Comparison of ENCODE assay signal across 1 cellular context in the genomic region with DNA sequence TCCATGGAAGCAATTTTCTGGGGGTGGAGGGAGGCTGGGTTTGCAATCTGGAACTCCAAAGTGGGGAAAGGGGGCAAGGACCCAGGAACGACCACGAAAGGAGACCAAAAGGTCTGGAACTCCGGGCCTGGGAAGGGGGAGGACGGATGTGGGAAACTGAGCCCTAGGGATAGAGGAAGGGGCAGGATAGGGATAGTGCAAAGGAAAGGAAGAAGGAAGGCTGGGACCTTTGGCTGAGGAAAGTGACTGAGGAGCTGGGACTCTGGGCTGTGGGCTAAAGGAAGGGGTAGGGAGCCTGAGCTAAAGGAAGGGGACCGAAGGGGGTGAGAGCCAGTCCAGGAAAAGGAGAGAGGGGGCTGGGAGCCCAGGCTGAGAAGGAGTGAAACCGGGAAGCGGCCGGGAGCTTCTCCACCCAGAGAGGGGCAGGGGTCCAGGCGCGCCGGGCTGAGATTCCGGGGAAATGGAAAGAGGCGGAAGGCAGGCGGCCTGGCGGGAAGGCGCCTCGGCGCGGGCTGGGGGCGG.
TF ChIP-seq lines count a peak whose summit lies in the region.

No MANE protein-coding gene starts in this region.

TF ChIP-seq in HEK293, 187 proteins besides CTCF, POLR2A, EP300 and RAD21 (continued from another document):
- TF ChIP-seq, protein P1, sequence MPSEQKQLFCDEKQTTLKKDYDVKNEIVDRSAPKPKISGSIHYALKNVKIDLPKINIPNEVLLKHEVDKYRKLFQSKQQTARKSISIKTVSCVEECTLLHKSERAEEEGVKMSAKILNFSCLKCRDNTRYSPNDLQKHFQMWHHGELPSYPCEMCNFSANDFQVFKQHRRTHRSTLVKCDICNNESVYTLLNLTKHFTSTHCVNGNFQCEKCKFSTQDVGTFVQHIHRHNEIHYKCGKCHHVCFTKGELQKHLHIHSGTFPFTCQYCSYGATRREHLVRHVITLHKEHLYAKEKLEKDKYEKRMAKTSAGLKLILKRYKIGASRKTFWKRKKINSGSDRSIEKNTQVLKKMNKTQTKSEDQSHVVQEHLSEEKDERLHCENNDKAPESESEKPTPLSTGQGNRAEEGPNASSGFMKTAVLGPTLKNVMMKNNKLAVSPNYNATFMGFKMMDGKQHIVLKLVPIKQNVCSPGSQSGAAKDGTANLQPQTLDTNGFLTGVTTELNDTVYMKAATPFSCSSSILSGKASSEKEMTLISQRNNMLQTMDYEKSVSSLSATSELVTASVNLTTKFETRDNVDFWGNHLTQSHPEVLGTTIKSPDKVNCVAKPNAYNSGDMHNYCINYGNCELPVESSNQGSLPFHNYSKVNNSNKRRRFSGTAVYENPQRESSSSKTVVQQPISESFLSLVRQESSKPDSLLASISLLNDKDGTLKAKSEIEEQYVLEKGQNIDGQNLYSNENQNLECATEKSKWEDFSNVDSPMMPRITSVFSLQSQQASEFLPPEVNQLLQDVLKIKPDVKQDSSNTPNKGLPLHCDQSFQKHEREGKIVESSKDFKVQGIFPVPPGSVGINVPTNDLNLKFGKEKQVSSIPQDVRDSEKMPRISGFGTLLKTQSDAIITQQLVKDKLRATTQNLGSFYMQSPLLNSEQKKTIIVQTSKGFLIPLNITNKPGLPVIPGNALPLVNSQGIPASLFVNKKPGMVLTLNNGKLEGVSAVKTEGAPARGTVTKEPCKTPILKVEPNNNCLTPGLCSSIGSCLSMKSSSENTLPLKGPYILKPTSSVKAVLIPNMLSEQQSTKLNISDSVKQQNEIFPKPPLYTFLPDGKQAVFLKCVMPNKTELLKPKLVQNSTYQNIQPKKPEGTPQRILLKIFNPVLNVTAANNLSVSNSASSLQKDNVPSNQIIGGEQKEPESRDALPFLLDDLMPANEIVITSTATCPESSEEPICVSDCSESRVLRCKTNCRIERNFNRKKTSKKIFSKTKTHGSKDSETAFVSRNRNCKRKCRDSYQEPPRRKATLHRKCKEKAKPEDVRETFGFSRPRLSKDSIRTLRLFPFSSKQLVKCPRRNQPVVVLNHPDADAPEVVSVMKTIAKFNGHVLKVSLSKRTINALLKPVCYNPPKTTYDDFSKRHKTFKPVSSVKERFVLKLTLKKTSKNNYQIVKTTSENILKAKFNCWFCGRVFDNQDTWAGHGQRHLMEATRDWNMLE (tag by site-specific recombination; conservative IDR thresholded peaks at IDR 0.05; ENCODE audit: low read depth), result no peak
- TF ChIP-seq ZNF777 (tag by site-specific recombination; IDR thresholded peaks at IDR 0.05; ENCODE audit: borderline replicate concordance) (no peak), ZFP69B (tag by site-specific recombination; IDR thresholded peaks at IDR 0.05) (no peak), ZNF184 (tag by site-specific recombination; IDR thresholded peaks at IDR 0.05) (no peak), SP7 (tag by site-specific recombination; IDR thresholded peaks at IDR 0.05) (no peak), PRDM1 (tag by site-specific recombination; IDR thresholded peaks at IDR 0.05) (peak; percentile 82), ZNF23 (tag by site-specific recombination; IDR thresholded peaks at IDR 0.05; ENCODE audit: borderline replicate concordance) (no peak), ZNF501 (tag by site-specific recombination; IDR thresholded peaks at IDR 0.05) (no peak), ZNF112 (tag by site-specific recombination; IDR thresholded peaks at IDR 0.05) (no peak), KLF8 (tag by site-specific recombination; IDR thresholded peaks at IDR 0.05) (no peak), ZNF404 (tag by site-specific recombination; IDR thresholded peaks at IDR 0.05) (no peak), ZNF146 (tag by site-specific recombination; IDR thresholded peaks at IDR 0.05) (no peak), ZXDB (tag by site-specific recombination; IDR thresholded peaks at IDR 0.05) (no peak), RBAK (tag by site-specific recombination; IDR thresholded peaks at IDR 0.05) (no peak), ZNF670 (tag by site-specific recombination; IDR thresholded peaks at IDR 0.05; ENCODE audit: low read depth) (no peak), ZNF214 (tag by site-specific recombination; IDR thresholded peaks at IDR 0.05; ENCODE audit: borderline replicate concordance) (no peak), ZNF76 (tag by site-specific recombination; IDR thresholded peaks at IDR 0.05; ENCODE audit: borderline replicate concordance, low read depth) (no peak), ZNF175 (tag by site-specific recombination; IDR thresholded peaks at IDR 0.05) (no peak), ZNF24 (tag by site-specific recombination; IDR thresholded peaks at IDR 0.05) (no peak), ZNF266 (tag by site-specific recombination; IDR thresholded peaks at IDR 0.05; ENCODE audit: low read depth) (no peak), ZNF132 (tag by site-specific recombination; IDR thresholded peaks at IDR 0.05; ENCODE audit: borderline replicate concordance) (no peak), ZNF423 (tag by site-specific recombination; IDR thresholded peaks at IDR 0.05) (no peak), ZNF16 (tag by site-specific recombination; IDR thresholded peaks at IDR 0.05; ENCODE audit: low read depth) (no peak), ZNF843 (tag by site-specific recombination; IDR thresholded peaks at IDR 0.05) (no peak), YY2 (tag by site-specific recombination; IDR thresholded peaks at IDR 0.05) (peak; percentile 52; the same call in 1 of the 2 replicates), OVOL3 (tag by site-specific recombination; IDR thresholded peaks at IDR 0.05) (no peak), ZNF302 (tag by site-specific recombination; IDR thresholded peaks at IDR 0.05; ENCODE audit: low read depth) (no peak), GLIS1 (tag by site-specific recombination; IDR thresholded peaks at IDR 0.05) (no peak), ZNF596 (tag by site-specific recombination; IDR thresholded peaks at IDR 0.05) (no peak), ZBTB17 (tag by site-specific recombination; IDR thresholded peaks at IDR 0.05) (no peak), ZBTB20 (tag by site-specific recombination; IDR thresholded peaks at IDR 0.05) (no peak), HOXD13 (CRISPR knock-in tag; IDR thresholded peaks at IDR 0.05; ENCODE audit: borderline replicate concordance) (no peak), IKZF3 (tag by site-specific recombination; IDR thresholded peaks at IDR 0.05) (no peak), ZNF747 (tag by site-specific recombination; IDR thresholded peaks at IDR 0.05) (0 out of 2 replicates have a peak, but pooled peaks have one; percentile 23), ZNF544 (tag by site-specific recombination; IDR thresholded peaks at IDR 0.05) (no peak), TRIM28 (IDR thresholded peaks at IDR 0.05; ENCODE audit: borderline replicate concordance, low read length) (no peak), ZNF677 (tag by site-specific recombination; IDR thresholded peaks at IDR 0.05) (no peak), ZBTB7A (tag by site-specific recombination; IDR thresholded peaks at IDR 0.05; ENCODE audit: low read depth) (peak; percentile 52; the same call in 1 of the 2 replicates)
- TF ChIP-seq, protein P2, sequence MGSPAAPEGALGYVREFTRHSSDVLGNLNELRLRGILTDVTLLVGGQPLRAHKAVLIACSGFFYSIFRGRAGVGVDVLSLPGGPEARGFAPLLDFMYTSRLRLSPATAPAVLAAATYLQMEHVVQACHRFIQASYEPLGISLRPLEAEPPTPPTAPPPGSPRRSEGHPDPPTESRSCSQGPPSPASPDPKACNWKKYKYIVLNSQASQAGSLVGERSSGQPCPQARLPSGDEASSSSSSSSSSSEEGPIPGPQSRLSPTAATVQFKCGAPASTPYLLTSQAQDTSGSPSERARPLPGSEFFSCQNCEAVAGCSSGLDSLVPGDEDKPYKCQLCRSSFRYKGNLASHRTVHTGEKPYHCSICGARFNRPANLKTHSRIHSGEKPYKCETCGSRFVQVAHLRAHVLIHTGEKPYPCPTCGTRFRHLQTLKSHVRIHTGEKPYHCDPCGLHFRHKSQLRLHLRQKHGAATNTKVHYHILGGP (tag by site-specific recombination; IDR thresholded peaks at IDR 0.05), result no peak
- TF ChIP-seq, protein P3, sequence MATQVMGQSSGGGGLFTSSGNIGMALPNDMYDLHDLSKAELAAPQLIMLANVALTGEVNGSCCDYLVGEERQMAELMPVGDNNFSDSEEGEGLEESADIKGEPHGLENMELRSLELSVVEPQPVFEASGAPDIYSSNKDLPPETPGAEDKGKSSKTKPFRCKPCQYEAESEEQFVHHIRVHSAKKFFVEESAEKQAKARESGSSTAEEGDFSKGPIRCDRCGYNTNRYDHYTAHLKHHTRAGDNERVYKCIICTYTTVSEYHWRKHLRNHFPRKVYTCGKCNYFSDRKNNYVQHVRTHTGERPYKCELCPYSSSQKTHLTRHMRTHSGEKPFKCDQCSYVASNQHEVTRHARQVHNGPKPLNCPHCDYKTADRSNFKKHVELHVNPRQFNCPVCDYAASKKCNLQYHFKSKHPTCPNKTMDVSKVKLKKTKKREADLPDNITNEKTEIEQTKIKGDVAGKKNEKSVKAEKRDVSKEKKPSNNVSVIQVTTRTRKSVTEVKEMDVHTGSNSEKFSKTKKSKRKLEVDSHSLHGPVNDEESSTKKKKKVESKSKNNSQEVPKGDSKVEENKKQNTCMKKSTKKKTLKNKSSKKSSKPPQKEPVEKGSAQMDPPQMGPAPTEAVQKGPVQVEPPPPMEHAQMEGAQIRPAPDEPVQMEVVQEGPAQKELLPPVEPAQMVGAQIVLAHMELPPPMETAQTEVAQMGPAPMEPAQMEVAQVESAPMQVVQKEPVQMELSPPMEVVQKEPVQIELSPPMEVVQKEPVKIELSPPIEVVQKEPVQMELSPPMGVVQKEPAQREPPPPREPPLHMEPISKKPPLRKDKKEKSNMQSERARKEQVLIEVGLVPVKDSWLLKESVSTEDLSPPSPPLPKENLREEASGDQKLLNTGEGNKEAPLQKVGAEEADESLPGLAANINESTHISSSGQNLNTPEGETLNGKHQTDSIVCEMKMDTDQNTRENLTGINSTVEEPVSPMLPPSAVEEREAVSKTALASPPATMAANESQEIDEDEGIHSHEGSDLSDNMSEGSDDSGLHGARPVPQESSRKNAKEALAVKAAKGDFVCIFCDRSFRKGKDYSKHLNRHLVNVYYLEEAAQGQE (tag by site-specific recombination; IDR thresholded peaks at IDR 0.05), result no peak
- TF ChIP-seq, protein P4, sequence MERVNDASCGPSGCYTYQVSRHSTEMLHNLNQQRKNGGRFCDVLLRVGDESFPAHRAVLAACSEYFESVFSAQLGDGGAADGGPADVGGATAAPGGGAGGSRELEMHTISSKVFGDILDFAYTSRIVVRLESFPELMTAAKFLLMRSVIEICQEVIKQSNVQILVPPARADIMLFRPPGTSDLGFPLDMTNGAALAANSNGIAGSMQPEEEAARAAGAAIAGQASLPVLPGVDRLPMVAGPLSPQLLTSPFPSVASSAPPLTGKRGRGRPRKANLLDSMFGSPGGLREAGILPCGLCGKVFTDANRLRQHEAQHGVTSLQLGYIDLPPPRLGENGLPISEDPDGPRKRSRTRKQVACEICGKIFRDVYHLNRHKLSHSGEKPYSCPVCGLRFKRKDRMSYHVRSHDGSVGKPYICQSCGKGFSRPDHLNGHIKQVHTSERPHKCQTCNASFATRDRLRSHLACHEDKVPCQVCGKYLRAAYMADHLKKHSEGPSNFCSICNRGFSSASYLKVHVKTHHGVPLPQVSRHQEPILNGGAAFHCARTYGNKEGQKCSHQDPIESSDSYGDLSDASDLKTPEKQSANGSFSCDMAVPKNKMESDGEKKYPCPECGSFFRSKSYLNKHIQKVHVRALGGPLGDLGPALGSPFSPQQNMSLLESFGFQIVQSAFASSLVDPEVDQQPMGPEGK (tag by site-specific recombination; IDR thresholded peaks at IDR 0.05), result no peak; the same call in 1 of the 2 replicates
- TF ChIP-seq, protein P5, sequence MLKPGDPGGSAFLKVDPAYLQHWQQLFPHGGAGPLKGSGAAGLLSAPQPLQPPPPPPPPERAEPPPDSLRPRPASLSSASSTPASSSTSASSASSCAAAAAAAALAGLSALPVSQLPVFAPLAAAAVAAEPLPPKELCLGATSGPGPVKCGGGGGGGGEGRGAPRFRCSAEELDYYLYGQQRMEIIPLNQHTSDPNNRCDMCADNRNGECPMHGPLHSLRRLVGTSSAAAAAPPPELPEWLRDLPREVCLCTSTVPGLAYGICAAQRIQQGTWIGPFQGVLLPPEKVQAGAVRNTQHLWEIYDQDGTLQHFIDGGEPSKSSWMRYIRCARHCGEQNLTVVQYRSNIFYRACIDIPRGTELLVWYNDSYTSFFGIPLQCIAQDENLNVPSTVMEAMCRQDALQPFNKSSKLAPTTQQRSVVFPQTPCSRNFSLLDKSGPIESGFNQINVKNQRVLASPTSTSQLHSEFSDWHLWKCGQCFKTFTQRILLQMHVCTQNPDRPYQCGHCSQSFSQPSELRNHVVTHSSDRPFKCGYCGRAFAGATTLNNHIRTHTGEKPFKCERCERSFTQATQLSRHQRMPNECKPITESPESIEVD (tag by site-specific recombination; IDR thresholded peaks at IDR 0.05), result no peak
TF ChIP-seq in HEK293: peak in this region for 7.
